In genomic region chr2:168431301-168432024, GRCh38 we compare ENCODE assay signal across 14 cellular contexts.
"Had no signal": no experiment of that assay in that cellular context is flagged by ENCODE, and none has a peak within 500 bp of the region (broad histone marks: within the 10 kb centered on the region; RNA-seq: fewer than 3 reads in every experiment).

No MANE protein-coding gene starts in this region.

- H3K27ac Mint-ChIP-seq: natural killer cell had no signal

- ATAC-seq: foreskin keratinocyte, left cardiac atrium, natural killer cell, upper lobe of right lung had no signal

- DNase-seq: activated CD4-positive, alpha-beta T cell treated with anti-CD3 and anti-CD28 coated beads for 4 hours; activated CD8-positive, alpha-beta memory T cell treated with anti-CD3 and anti-CD28 coated beads for 24 hours; activated gamma-delta T cell treated with Interleukin-2 at 50 U/mL for 16 hours; colonic mucosa; effector CD4-positive, alpha-beta T cell; foreskin keratinocyte; head of caudate nucleus; left cardiac atrium; natural killer cell; stimulated activated CD4-positive, alpha-beta T cell treated with anti-CD3 and anti-CD28 coated beads, Interleukin-12 subunit alpha, Interleukin-12 subunit beta, amount 100 ng/mL, for 4 hours; stimulated activated naive CD8-positive, alpha-beta T cell treated with anti-CD3 and anti-CD28 coated beads, Interleukin-15, Interleukin-2, amounts not matched to agents 100 U/mL and 50 U/mL, for 24 hours; SW 1271; testis; upper lobe of right lung had no signal

- H3K9me3 Mint-ChIP-seq: natural killer cell had no signal

- H3K36me3 Mint-ChIP-seq: natural killer cell had no signal

- H3K4me3 Mint-ChIP-seq: natural killer cell had no signal
